ENCODE assay signal across 8 cellular contexts in genomic region chr18:32271649-32272324, GRCh38.
A peak's percentile ranks its signal among the peaks of the same experiment; 100 is the strongest.
DNase-seq lines count a peak whose midpoint lies in the region; ATAC-seq, FAIRE-seq and TF ChIP-seq lines count a peak whose summit lies in the region.

No MANE protein-coding gene starts in this region.

- TF ChIP-seq RAD21 in GM12878 (IDR thresholded peaks at IDR 0.05; ENCODE audit: insufficient read depth, low read depth, low read length): peak; percentile 68

- H3K4me2 ChIP-seq in GM12878 (ENCODE audit: control insufficient read depth, insufficient read depth): no peak overlapping the region

- FAIRE-seq in GM12878 (lab: Jason Lieb, UNC) (peak; percentile 56), islet of Langerhans (lab: Jason Lieb, UNC) (peak; percentile 56)

- intact Hi-C loops in GM12878 (cut with micrococcal nuclease; ENCODE audit: unreplicated experiment): loop anchor here (1.0 to 10.0 kb wide), 3 partner anchors 114 to 281 kb away; partner anchors contain the start of gene GAREM1

- BruUV-seq in GM12878 (replicated peaks; lab: Mats Ljungman, UMichigan): no TSS peak

- in situ Hi-C loops in GM12878 (cut with MboI): loop anchor here (10.0 kb wide), 1 partner anchor 283 kb away; no protein-coding TSS in a partner anchor

- no peak for TF ChIP-seq POLR2A in GM12878 (IDR thresholded peaks at IDR 0.05; ENCODE audit: low read depth, low read length)

- CTCF ChIA-PET in GM12878 (lab: Yijun Ruan, JAX): interaction anchor here (0.6 to 3.5 kb wide), 11 partner anchors 8 to 282 kb away, joined by 3 to 30 read pairs (median 4); partner anchors contain the start of gene GAREM1

- H3K9ac ChIP-seq in GM12878 (ENCODE audit: control insufficient read depth, insufficient read depth, low read length): no peak overlapping the region

- RAD21 ChIA-PET in GM12878 (lab: Charles Lee; ENCODE audit: unreplicated experiment): interaction anchor here (0.7 to 1.5 kb wide), 3 partner anchors 199 to 281 kb away, joined by 3 to 9 read pairs (median 3); partner anchors contain the start of gene GAREM1

- H3K36me3 ChIP-seq in BE2C (no peaks in the 10 kb centered on the region), GM12878 (ENCODE audit: control insufficient read depth in 2 of 2, insufficient read depth in 2 of 2, low read length in 1 of 2) (no peaks in the 10 kb centered on the region), thoracic aorta (peaks cover 4% of the 10 kb centered on the region)

- no peak overlapping the region for H3K27ac ChIP-seq in GM12878 (ENCODE audit: control insufficient read depth, insufficient read depth)
- H3K27ac ChIP-seq in thoracic aorta: no peak overlapping the region

- peak; percentile 34 for TF ChIP-seq CTCF in BE2C (IDR thresholded peaks at IDR 0.05; ENCODE audit: low read depth, low read length)
- TF ChIP-seq CTCF in GM12878 (IDR thresholded peaks at IDR 0.05 in 2 of 3, conservative IDR thresholded peaks at IDR 0.05 in 1 of 3; ENCODE audit: control insufficient read depth in 2 of 3, extremely low read depth in 1 of 3, insufficient read depth in 1 of 3, low read depth in 3 of 3, low read length in 3 of 3): peak; percentile 53 to 63 (median 58); a peak in 5 of 6 replicates
- peak; percentile 76 for TF ChIP-seq CTCF in thoracic aorta (IDR thresholded peaks at IDR 0.05)

- TF ChIP-seq EP300 in GM12878 (IDR thresholded peaks at IDR 0.05; ENCODE audit: borderline replicate concordance in 1 of 2, control insufficient read depth in 1 of 2, low read depth in 2 of 2, low read length in 2 of 2): no peak

- no peaks in the 10 kb centered on the region for H4K20me1 ChIP-seq in GM12878 (ENCODE audit: control insufficient read depth, insufficient read depth)

- POLR2A ChIA-PET in GM12878 (lab: Charles Lee): no interaction called here

- DNase-seq in BE2C (peak; percentile 14), NCI-H2196 treated with DMSO at 0.1 percent for 48 hours (lab: John Stamatoyannopoulos, UW; ENCODE audit: unreplicated experiment) (peak; percentile 26), GM12878 (ENCODE audit: low read depth, low spot score) (no peak), thoracic aorta (ENCODE audit: low spot score) (no peak)

- no peaks in the 10 kb centered on the region for H3K79me2 ChIP-seq in GM12878 (ENCODE audit: control insufficient read depth, insufficient read depth, low read length)

- H3K9me3 ChIP-seq in BE2C (no peaks in the 10 kb centered on the region), GM12878 (replicated peaks; ENCODE audit: control insufficient read depth, insufficient read depth, low read length) (no peaks in the 10 kb centered on the region), thoracic aorta (no peaks in the 10 kb centered on the region)

- no peak overlapping the region for H2AFZ ChIP-seq in GM12878 (ENCODE audit: control insufficient read depth, low read depth, low read length)

- H3K4me3 ChIP-seq in BE2C (ENCODE audit: low read depth, low read length) (no peak overlapping the region), GM12878 (no peak overlapping the region), thoracic aorta (no peak overlapping the region)

- H3K27me3 ChIP-seq in BE2C: no peaks in the 10 kb centered on the region
- H3K27me3 ChIP-seq in GM12878 (replicated peaks in 1 of 2; ENCODE audit: control insufficient read depth in 2 of 2, insufficient read depth in 2 of 2, low read length in 1 of 2): peaks cover 0 to 6% of the 10 kb centered on the region in 2 experiments; a peak in 2 of 4 replicates
- no peaks in the 10 kb centered on the region for H3K27me3 ChIP-seq in thoracic aorta (replicated peaks; ENCODE audit: insufficient read depth)

- 33% methylated on average over 6 of the region's 6 CpGs for WGBS in GM12878 (ENCODE audit: insufficient coverage, insufficient replicate concordance, low lambda C conversion rate, missing lambda C conversion rate)

- SMC1A ChIA-PET in GM12878 (lab: Charles Lee; ENCODE audit: uncharacterized antibody, unreplicated experiment): interaction anchor here (0.6 to 1.4 kb wide), 6 partner anchors 12 to 535 kb away, joined by 3 to 7 read pairs (median 4); no protein-coding TSS in a partner anchor

- H3K4me1 ChIP-seq in BE2C: no peaks in the 10 kb centered on the region
- H3K4me1 ChIP-seq in GM12878 (ENCODE audit: control insufficient read depth, insufficient read depth, low read length): no peaks in the 10 kb centered on the region
- H3K4me1 ChIP-seq in thoracic aorta (ENCODE audit: control insufficient read depth in 1 of 2, low read depth in 2 of 2): peaks cover 4 to 18% of the 10 kb centered on the region in 2 donors

- ATAC-seq in GM18498 (IDR thresholded peaks at IDR 0.05; ENCODE audit: unreplicated experiment) (peak; percentile 77), HG02884 (IDR thresholded peaks at IDR 0.05; ENCODE audit: unreplicated experiment) (peak; percentile 84), GM12878 (peak; percentile 82), thoracic aorta (ENCODE audit: insufficient number of reproducible peaks, low FRiP score, low read depth) (peak; percentile 51), HG03457 (IDR thresholded peaks at IDR 0.05; ENCODE audit: unreplicated experiment) (no peak)

TF ChIP-seq in GM12878, 131 proteins besides CTCF, POLR2A, EP300 and RAD21:
- TF ChIP-seq BMI1 (IDR thresholded peaks at IDR 0.05; ENCODE audit: borderline replicate concordance): no peak
- TF ChIP-seq SMC3 (IDR thresholded peaks at IDR 0.05; ENCODE audit: borderline replicate concordance, low read length): peak; percentile 43; the same call in 1 of the 2 replicates
- no peak for TF ChIP-seq KLF5 (IDR thresholded peaks at IDR 0.05; ENCODE audit: partially characterized antibody)
- TF ChIP-seq SREBF1 (IDR thresholded peaks at IDR 0.05; ENCODE audit: low read length): no peak
- TF ChIP-seq IKZF2 (IDR thresholded peaks at IDR 0.05): no peak
- no peak for TF ChIP-seq GABPA (IDR thresholded peaks at IDR 0.05; ENCODE audit: low read depth)
- TF ChIP-seq CHD2 (IDR thresholded peaks at IDR 0.05; ENCODE audit: borderline replicate concordance, low read depth, low read length): no peak

Comparison
In these comparisons a context has a peak if more than half of its experiments do, and no peak if none do; other contexts are left out.
1. DNase-seq: peak in BE2C (single experiment) and NCI-H2196 treated with DMSO at 0.1 percent for 48 hours (single experiment); none in GM12878 (single experiment) and thoracic aorta (single experiment).
2. Peak in every context shown above with its lines, with median percentiles within 50 percentile points of each other: CTCF ChIP-seq.